ENCODE assay signal across 26 cellular contexts in genomic region chr9:135090547-135090946, GRCh38. TPM values are rescaled to one million over a fixed set of nuclear protein-coding genes. Genes with fewer than 3 reads are reported as not detected.
DNase-seq lines count a peak whose midpoint lies in the region; ATAC-seq and TF ChIP-seq lines count a peak whose summit lies in the region.
"Had no signal": no experiment of that assay in that cellular context is flagged by ENCODE, and none has a peak within 500 bp of the region (broad histone marks: within the 10 kb centered on the region; RNA-seq: fewer than 3 reads in every experiment).

No MANE protein-coding gene starts in this region.

- WGBS in IMR-90 (ENCODE audit: extremely low coverage in 2 of 2, insufficient read length in 1 of 2), 2 experiments, result 60% methylated on average over 1 of the region's 5 CpGs; no CpG with 5 or more reads in 1 of the 2 experiments

- no peak overlapping the region for H3K27ac Mint-ChIP-seq in activated CD4-positive, alpha-beta T cell treated with anti-CD3 and anti-CD28 coated beads, Interleukin-2, amount 10 ng/mL, durations not matched to agents 24 days and 14 days
- peak overlapping the region in 3 of 5 experiments; percentile 28 to 86 (median 40) for H3K27ac Mint-ChIP-seq in brain
- no peak overlapping the region for H3K27ac Mint-ChIP-seq in neural crest cell (ENCODE audit: unreplicated experiment)
- no peak overlapping the region for H3K27ac Mint-ChIP-seq in chondrocyte (ENCODE audit: unreplicated experiment)
- H3K27ac Mint-ChIP-seq: activated naive CD4-positive, alpha-beta T cell treated with anti-CD3 and anti-CD28 coated beads, Interleukin-2, amount 50 U/mL, for 72 hours; activated T-cell treated with anti-CD3 and anti-CD28 coated beads, Interleukin-2, amount 50 U/mL, for 72 hours; memory B cell had no signal

- H3K4me3 Mint-ChIP-seq in activated CD4-positive, alpha-beta T cell treated with anti-CD3 and anti-CD28 coated beads, Interleukin-2, amount 10 ng/mL, durations not matched to agents 24 days and 14 days, result no peak overlapping the region
- H3K4me3 Mint-ChIP-seq in brain, result peak overlapping the region; percentile 28 to 87 (median 80)
- peak overlapping the region; percentile 42 for H3K4me3 Mint-ChIP-seq in neural crest cell
- H3K4me3 Mint-ChIP-seq in chondrocyte (ENCODE audit: unreplicated experiment), result no peak overlapping the region
- H3K4me3 Mint-ChIP-seq: activated T-cell treated with anti-CD3 and anti-CD28 coated beads, Interleukin-2, amount 50 U/mL, for 72 hours; memory B cell had no signal

- no peak overlapping the region for H2BK20ac ChIP-seq in IMR-90 (ENCODE audit: low read depth, low read length)

- H3K18ac ChIP-seq in IMR-90 (ENCODE audit: low read depth, low read length), result no peak overlapping the region

- no peaks in the 10 kb centered on the region; the same call in 1 of the 2 replicates for H3K4me1 ChIP-seq in IMR-90 (ENCODE audit: control insufficient read depth, insufficient read depth, low read length)

- no peak overlapping the region for H4K5ac ChIP-seq in IMR-90 (ENCODE audit: low read depth, low read length)

- H3K9ac ChIP-seq in IMR-90 (ENCODE audit: low read depth, low read length), result no peak overlapping the region

- H3K4me2 ChIP-seq in IMR-90 (ENCODE audit: low read depth, low read length), result no peak overlapping the region
- H3K4me2 ChIP-seq: smooth muscle cell had no signal

- DNase-seq in activated CD4-positive, alpha-beta T cell treated with anti-CD3 and anti-CD28 coated beads, Interleukin-2, amount 10 ng/mL, durations not matched to agents 24 days and 14 days, result peak; percentile 56
- no peak for DNase-seq in activated CD4-positive, alpha-beta T cell treated with anti-CD3 and anti-CD28 coated beads, Interleukin-2, amount 50 U/mL, for 48 hours
- DNase-seq in IMR-90 (no peak), neural crest cell (ENCODE audit: low read depth, low spot score) (no peak), chondrocyte (ENCODE audit: low spot score) (no peak)
- DNase-seq in stimulated activated CD4-positive, alpha-beta T cell treated with anti-CD3 and anti-CD28 coated beads, Interleukin-2, amount 100 ng/mL, for 48 hours, result no peak
- DNase-seq in stimulated activated CD4-positive, alpha-beta T cell treated with anti-CD3 and anti-CD28 coated beads, Interleukin-1b, Interleukin-23, amount 100 ng/mL, for 48 hours, result no peak
- DNase-seq: activated CD4-positive, CD25-positive, alpha-beta regulatory T cell treated with anti-CD3 and anti-CD28 coated beads, Interleukin-2, amount 50 U/mL, for 72 hours; activated T-cell treated with anti-CD3 and anti-CD28 coated beads, Interleukin-2, amount 50 U/mL, for 72 hours; aorta; cerebellar nuclear complex; COR-L47; effector CD4-positive, alpha-beta T cell; foreskin melanocyte; GOT3; hypothalamus; NCI-H1436 treated with DMSO at 0.1 percent for 48 hours; NCI-H524; stimulated activated CD4-positive, alpha-beta T cell treated with anti-CD3 and anti-CD28 coated beads, Interleukin-4, amount 100 ng/mL, for 1 hour; stimulated activated naive CD4-positive, alpha-beta T cell; SW 1271 had no signal

- no peaks in the 10 kb centered on the region for H3K79me1 ChIP-seq in IMR-90 (ENCODE audit: low read depth in 1 of 2, low read length in 2 of 2)

- no peak overlapping the region for H4K91ac ChIP-seq in IMR-90 (ENCODE audit: insufficient read depth, low read depth, low read length)

- ATAC-seq in IMR-90 (ENCODE audit: low read depth), result no peak
- ATAC-seq: activated naive CD4-positive, alpha-beta T cell treated with anti-CD3 and anti-CD28 coated beads, Interleukin-2, amount 50 U/mL, for 72 hours; activated T-cell treated with anti-CD3 and anti-CD28 coated beads, Interleukin-2, amount 50 U/mL, for 72 hours had no signal

- TF ChIP-seq RAD21 in IMR-90 (IDR thresholded peaks at IDR 0.05; ENCODE audit: low read length), result no peak

- TF ChIP-seq CTCF in IMR-90 (conservative IDR thresholded peaks at IDR 0.05; ENCODE audit: low read depth, low read length), result no peak
- no peak for TF ChIP-seq CTCF in brain (conservative IDR thresholded peaks at IDR 0.05)
- TF ChIP-seq CTCF in neural crest cell (conservative IDR thresholded peaks at IDR 0.05), result no peak
- TF ChIP-seq CTCF in chondrocyte (IDR thresholded peaks at IDR 0.05), result no peak

- H3K9me3 Mint-ChIP-seq in activated CD4-positive, alpha-beta T cell treated with anti-CD3 and anti-CD28 coated beads, Interleukin-2, amount 10 ng/mL, durations not matched to agents 24 days and 14 days, result no peaks in the 10 kb centered on the region
- H3K9me3 Mint-ChIP-seq in brain, result peaks cover 0 to 3% (median 0%) of the 10 kb centered on the region in 5 experiments
- peaks cover 4% of the 10 kb centered on the region for H3K9me3 Mint-ChIP-seq in neural crest cell
- H3K9me3 Mint-ChIP-seq in chondrocyte (ENCODE audit: low read depth), result no peaks in the 10 kb centered on the region

- no peaks in the 10 kb centered on the region for H3K9me3 ChIP-seq in IMR-90 (ENCODE audit: control insufficient read depth, insufficient read depth, low read length)
- H3K9me3 ChIP-seq: thoracic aorta had no signal

- CTCF ChIA-PET in IMR-90 (lab: Yijun Ruan, JAX), result no interaction called here

- BruUV-seq in IMR-90 (replicated peaks; lab: Mats Ljungman, UMichigan), result no TSS peak

- H3K23ac ChIP-seq in IMR-90 (ENCODE audit: low read depth, low read length), result no peak overlapping the region

- H2BK15ac ChIP-seq in IMR-90 (ENCODE audit: low read depth, low read length), result no peak overlapping the region

- intact Hi-C loops in activated CD4-positive, alpha-beta T cell treated with anti-CD3 and anti-CD28 coated beads, Interleukin-2, amount 10 ng/mL, durations not matched to agents 24 days and 14 days (cut with micrococcal nuclease), result no loop called here
- intact Hi-C loops in IMR-90 (cut with micrococcal nuclease), result no loop called here

- H3K4me1 Mint-ChIP-seq in activated CD4-positive, alpha-beta T cell treated with anti-CD3 and anti-CD28 coated beads, Interleukin-2, amount 10 ng/mL, durations not matched to agents 24 days and 14 days, result peaks cover 5% of the 10 kb centered on the region
- H3K4me1 Mint-ChIP-seq in brain (peaks cover 63% of the 10 kb centered on the region), neural crest cell (peaks cover 14% of the 10 kb centered on the region), chondrocyte (ENCODE audit: low read depth) (peaks cover 6% of the 10 kb centered on the region)

- H3K27ac ChIP-seq in IMR-90 (ENCODE audit: insufficient read depth, low read length), result no peak overlapping the region
- H3K27ac ChIP-seq: thoracic aorta had no signal

- no peak overlapping the region for H2AK9ac ChIP-seq in IMR-90 (replicated peaks; ENCODE audit: low read depth, low read length, poor library complexity)

- no peak overlapping the region for H2BK120ac ChIP-seq in IMR-90 (ENCODE audit: low read depth, low read length)

- peaks cover 35% of the 10 kb centered on the region for H3K27me3 Mint-ChIP-seq in activated CD4-positive, alpha-beta T cell treated with anti-CD3 and anti-CD28 coated beads, Interleukin-2, amount 10 ng/mL, durations not matched to agents 24 days and 14 days
- peaks cover 31% of the 10 kb centered on the region for H3K27me3 Mint-ChIP-seq in brain
- peaks cover 53% of the 10 kb centered on the region for H3K27me3 Mint-ChIP-seq in neural crest cell (ENCODE audit: low read depth)
- peaks cover 58% of the 10 kb centered on the region for H3K27me3 Mint-ChIP-seq in chondrocyte (ENCODE audit: low read depth)

- no peaks in the 10 kb centered on the region for H3K36me3 Mint-ChIP-seq in activated CD4-positive, alpha-beta T cell treated with anti-CD3 and anti-CD28 coated beads, Interleukin-2, amount 10 ng/mL, durations not matched to agents 24 days and 14 days (ENCODE audit: low read depth)
- H3K36me3 Mint-ChIP-seq in brain (peaks cover 27% of the 10 kb centered on the region), neural crest cell (ENCODE audit: low read depth) (peaks cover 8% of the 10 kb centered on the region), chondrocyte (ENCODE audit: low read depth) (no peaks in the 10 kb centered on the region)
- H3K36me3 Mint-ChIP-seq: memory B cell had no signal

- H3K4ac ChIP-seq in IMR-90 (ENCODE audit: low read depth, low read length), result no peak overlapping the region

- H3K27me3 ChIP-seq in IMR-90 (ENCODE audit: control insufficient read depth, insufficient read depth, low read length), result peaks cover 31% of the 10 kb centered on the region

- H2BK5ac ChIP-seq in IMR-90 (ENCODE audit: low read depth, low read length, poor library complexity, severe bottlenecking), result no peak overlapping the region

- H3K36me3 ChIP-seq in IMR-90 (ENCODE audit: control insufficient read depth, insufficient read depth, low read length), result no peaks in the 10 kb centered on the region
- H3K36me3 ChIP-seq: thoracic aorta had no signal

- no peak overlapping the region for H3K4me3 ChIP-seq in IMR-90 (ENCODE audit: insufficient read depth, low read depth, low read length)
- H3K4me3 ChIP-seq: smooth muscle cell, thoracic aorta had no signal

- 0 out of 2 replicates have a peak, but pooled peaks cover 4% of the 10 kb centered on the region for H3K9me1 ChIP-seq in IMR-90 (ENCODE audit: insufficient read depth, low read length)

- H2AFZ ChIP-seq in IMR-90 (replicated peaks; ENCODE audit: low read length, poor library complexity), result peak overlapping the region; percentile 49

- dilution Hi-C loops in IMR-90 (cut with HindIII; ENCODE audit: low sequenced_read_pairs, unreplicated experiment), result no loop called here

- H3K56ac ChIP-seq in IMR-90 (ENCODE audit: extremely low read depth, insufficient read depth, low read length), result no peak overlapping the region

- H4K20me1 ChIP-seq in IMR-90 (ENCODE audit: insufficient read depth, low read length), result 0 out of 2 replicates have a peak, but pooled peaks cover 5% of the 10 kb centered on the region

- no peak overlapping the region for H2AK5ac ChIP-seq in IMR-90 (ENCODE audit: low read depth, low read length)

- H4K8ac ChIP-seq in IMR-90 (ENCODE audit: low read depth in 2 of 2, low read length in 2 of 2), result no peak overlapping the region

- H3K14ac ChIP-seq in IMR-90 (replicated peaks; ENCODE audit: low read depth, low read length), result no peak overlapping the region

- no peak for TF ChIP-seq POLR2A in IMR-90 (IDR thresholded peaks at IDR 0.05; ENCODE audit: low read depth, low read length)

- in situ Hi-C loops in IMR-90 (cut with MboI; ENCODE audit: low sequenced_read_pairs), result no loop called here

- POLR2A ChIA-PET in IMR-90 (lab: Charles Lee; ENCODE audit: unreplicated experiment), result no interaction called here

RNA-seq across cellular contexts. Expression of gene OLFM1, which starts 3.1 kb away (rescaled TPM):
- 0.19 and 0.35 TPM in 2 replicates for total RNA-seq in activated CD4-positive, alpha-beta T cell treated with anti-CD3 and anti-CD28 coated beads, Interleukin-2, amount 10 ng/mL, durations not matched to agents 24 days and 14 days
- total RNA-seq in IMR-90 (2012; rRNA removed), result 0.28 and 0.36 TPM in 2 replicates
- polyA plus RNA-seq in IMR-90 (2012; rRNA removed), result 0.23 and 0.38 TPM in 2 replicates
- 0.23 and 0.24 TPM in 2 replicates for polyA plus RNA-seq in IMR-90 (2012; cell fraction: cytosol; rRNA removed)
- polyA plus RNA-seq in IMR-90 (2012; cell fraction: nucleus; rRNA removed; ENCODE audit: low replicate concordance), result 0.11 and 0.25 TPM in 2 replicates
- polyA plus RNA-seq in brain (ENCODE audit: insufficient read depth, low read depth, low replicate concordance), result 202 TPM
- 23.3 and 27.2 TPM in 2 replicates for total RNA-seq in neural crest cell
- total RNA-seq in chondrocyte, result 1.2 to 4.2 TPM (median 2.8 TPM) in 3 replicates
- total RNA-seq: activated naive CD4-positive, alpha-beta T cell treated with anti-CD3 and anti-CD28 coated beads, Interleukin-2, amount 50 U/mL, for 72 hours had no signal

Comparison
In these comparisons a context has a peak if more than half of its experiments do, and no peak if none do; other contexts are left out.
1. H3K27ac Mint-ChIP-seq: peak in brain (3 of 5); none in activated CD4-positive, alpha-beta T cell treated with anti-CD3 and anti-CD28 coated beads, Interleukin-2, amount 10 ng/mL, durations not matched to agents 24 days and 14 days (single experiment), neural crest cell (single experiment) and chondrocyte (single experiment).
2. H3K4me3 Mint-ChIP-seq: peak in brain (5 of 5) and neural crest cell (single experiment); none in activated CD4-positive, alpha-beta T cell treated with anti-CD3 and anti-CD28 coated beads, Interleukin-2, amount 10 ng/mL, durations not matched to agents 24 days and 14 days (single experiment) and chondrocyte (single experiment).